In the genomic region with DNA sequence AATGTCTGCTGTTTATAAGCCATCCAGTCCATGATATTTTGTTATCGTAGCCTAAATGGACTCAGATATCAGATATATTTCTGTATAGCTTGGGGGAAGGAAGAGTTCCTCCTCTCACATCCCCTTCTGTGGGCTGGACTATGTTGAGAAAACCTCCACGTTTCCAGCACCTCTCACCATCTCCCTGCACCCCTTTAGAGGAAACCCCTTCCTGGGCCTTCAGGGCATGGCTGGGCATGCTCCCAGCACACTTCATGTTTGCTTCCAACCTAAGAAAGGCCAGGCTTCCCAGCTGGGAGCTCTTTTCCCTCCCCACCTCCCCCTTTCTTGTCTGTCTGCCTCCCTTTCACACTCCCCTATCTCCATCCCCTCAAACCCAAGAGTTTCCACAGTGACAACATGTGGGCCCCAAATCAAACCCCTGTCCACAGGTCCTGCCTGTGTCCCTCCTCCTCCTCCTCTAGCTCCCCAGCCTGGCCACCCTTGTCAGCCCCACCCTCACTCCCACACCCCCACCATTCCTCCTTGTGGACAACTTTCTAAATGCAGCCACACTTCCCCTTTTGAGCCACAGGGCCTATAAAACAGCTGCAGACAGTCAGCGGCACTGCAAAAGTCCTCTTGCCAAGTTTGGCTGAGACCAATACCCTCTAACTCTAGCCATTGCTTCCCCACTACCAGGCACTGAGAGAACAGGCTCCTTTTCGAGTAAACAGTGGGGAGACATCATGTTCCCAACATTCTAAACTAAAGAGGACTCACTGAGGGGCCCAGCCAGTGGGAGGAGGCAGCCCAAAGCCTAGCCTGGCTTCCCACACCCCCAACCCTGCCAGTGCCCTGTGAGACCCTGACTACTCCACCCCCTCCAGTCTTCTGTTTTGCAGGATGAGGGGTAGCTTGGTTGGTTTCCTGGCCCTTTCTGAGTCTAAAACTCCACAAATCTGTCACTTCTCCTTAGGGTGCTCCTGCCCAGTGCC, we compare ENCODE assay signal across 8 cellular contexts.
A peak's percentile ranks its signal among the peaks of the same experiment; 100 is the strongest.
DNase-seq lines count a peak whose midpoint lies in the region; TF ChIP-seq lines count a peak whose summit lies in the region.

No MANE protein-coding gene starts in this region.

- H3K36me3 ChIP-seq in H7 (replicated peaks; ENCODE audit: control insufficient read depth, insufficient read depth, low read length) (no peaks in the 10 kb centered on the region), fibroblast of lung (ENCODE audit: control insufficient read depth, insufficient read depth, low read length) (no peaks in the 10 kb centered on the region)

- POLR2A ChIA-PET in RWPE1 (lab: Yijun Ruan, JAX; ENCODE audit: low non-redundant PET) = interaction anchor here (0.5 kb wide), 1 partner anchor 24 kb away, joined by 4 read pairs; no protein-coding TSS in a partner anchor

- peak; percentile 64 for DNase-seq in AG08395 (ENCODE audit: low spot score)
- DNase-seq in H7 = peak; percentile 70
- no peak for DNase-seq in RWPE1 (ENCODE audit: low spot score)
- peak; percentile 59 to 93 for DNase-seq in fibroblast of lung (ENCODE audit: low read depth in 2 of 2)
- peak; percentile 80 for DNase-seq in posterior vena cava (ENCODE audit: low spot score)
- no peak for DNase-seq in cerebellar cortex (ENCODE audit: low spot score)
- DNase-seq in NCI-H510A (lab: John Stamatoyannopoulos, UW) = no peak
- no peak for DNase-seq in activated T-cell treated with anti-CD3 and anti-CD28 coated beads, Interleukin-2, amount 50 U/mL, for 48 hours

- peaks cover 40% of the 10 kb centered on the region for H3K4me1 ChIP-seq in fibroblast of lung (ENCODE audit: control insufficient read depth, extremely low read depth, insufficient read depth, low read length)

- H4K20me1 ChIP-seq in fibroblast of lung (ENCODE audit: control insufficient read depth, extremely low read depth, insufficient read depth, low read length) = no peaks in the 10 kb centered on the region

- H3K27me3 ChIP-seq in H7 (ENCODE audit: control insufficient read depth, insufficient read depth, low read length) (peaks cover 5% of the 10 kb centered on the region), fibroblast of lung (ENCODE audit: control insufficient read depth, insufficient read depth, low read length) (no peaks in the 10 kb centered on the region)

- TF ChIP-seq CTCF in RWPE1 (conservative IDR thresholded peaks at IDR 0.05; ENCODE audit: low read depth) (no peak), fibroblast of lung (conservative IDR thresholded peaks at IDR 0.05 in 1 of 2, IDR thresholded peaks at IDR 0.05 in 1 of 2; ENCODE audit: low read depth in 1 of 2, low read length in 2 of 2) (peak; percentile 57 to 58)

- no peaks in the 10 kb centered on the region for H3K9me3 ChIP-seq in fibroblast of lung (ENCODE audit: control insufficient read depth, insufficient read depth, low read depth, low read length)

- H3K4me2 ChIP-seq in fibroblast of lung (ENCODE audit: extremely low read depth, insufficient read depth, low read length) = no peak overlapping the region

- H3K9ac ChIP-seq in fibroblast of lung (ENCODE audit: insufficient read depth, low read length) = no peak overlapping the region

- no peaks in the 10 kb centered on the region for H3K79me2 ChIP-seq in fibroblast of lung (ENCODE audit: control insufficient read depth, insufficient read depth, low read length)

- H3K4me3 ChIP-seq in H7 (ENCODE audit: insufficient read depth, low read depth, low read length) (no peak overlapping the region), fibroblast of lung (replicated peaks in 1 of 4; ENCODE audit: control extremely low read depth in 1 of 4, insufficient read depth in 1 of 4, low read depth in 3 of 4, low read length in 4 of 4) (no peak overlapping the region)

- CTCF ChIA-PET in RWPE1 (lab: Yijun Ruan, JAX) = interaction anchor here (0.5 to 1.4 kb wide), 5 partner anchors 12 to 282 kb away, joined by 3 to 4 read pairs (median 3); no protein-coding TSS in a partner anchor

- peak overlapping the region; percentile 28 for H2AFZ ChIP-seq in fibroblast of lung (ENCODE audit: low read length)

- intact Hi-C loops in posterior vena cava (cut with DNase I) = loop anchor here in 1 of 2 donors (10.0 kb wide), 1 partner anchor 131 kb away; no protein-coding TSS in a partner anchor

- H3K27ac ChIP-seq in RWPE1 = peak overlapping the region; percentile 65
- peak overlapping the region; percentile 54 for H3K27ac ChIP-seq in fibroblast of lung (ENCODE audit: insufficient read depth, low read length)

Comparison
In these comparisons a context has a peak if more than half of its experiments do, and no peak if none do; other contexts are left out.
1. DNase-seq: peak in AG08395 (single experiment), H7 (single experiment), fibroblast of lung (2 of 2) and posterior vena cava (single experiment); none in RWPE1 (single experiment), cerebellar cortex (single experiment), NCI-H510A (single experiment) and activated T-cell treated with anti-CD3 and anti-CD28 coated beads, Interleukin-2, amount 50 U/mL, for 48 hours (0 of 2).